ENCODE assay signal across 30 cellular contexts in the genomic region with DNA sequence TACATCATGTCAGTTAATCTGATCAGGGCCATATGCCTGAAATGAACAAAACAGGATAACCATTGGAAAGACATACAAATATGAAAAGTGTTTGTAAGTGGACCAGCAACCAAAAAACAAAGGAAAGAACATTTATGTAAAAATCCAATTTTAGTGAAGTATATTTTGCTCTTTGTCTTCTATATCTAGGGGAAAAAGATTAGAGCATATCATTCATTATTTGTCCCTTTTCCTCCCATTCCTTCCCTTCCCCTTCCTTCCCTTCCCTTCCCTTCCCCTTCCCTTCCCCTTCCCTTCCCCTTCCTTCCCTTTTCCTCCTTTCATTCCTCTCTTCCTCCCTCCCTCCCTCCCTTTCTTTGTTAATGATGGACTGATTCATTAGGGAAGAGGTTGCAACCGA. TPM values are rescaled to one million over a fixed set of nuclear protein-coding genes. Genes with fewer than 3 reads are reported as not detected.
DNase-seq lines count a peak whose midpoint lies in the region; ATAC-seq, FAIRE-seq and TF ChIP-seq lines count a peak whose summit lies in the region.
"Had no signal": no experiment of that assay in that cellular context is flagged by ENCODE, and none has a peak within 500 bp of the region (broad histone marks: within the 10 kb centered on the region; RNA-seq: fewer than 3 reads in every experiment).

No MANE protein-coding gene starts in this region.

- H3K56ac ChIP-seq in H1 (replicated peaks; ENCODE audit: insufficient read length, low read depth, low read length), result no peak overlapping the region

- no peak overlapping the region for H4K5ac ChIP-seq in H1 (ENCODE audit: insufficient read length, low read depth, low read length)

- H2BK15ac ChIP-seq in H1 (ENCODE audit: low read length), result no peak overlapping the region

- no peaks in the 10 kb centered on the region for H3K9me1 ChIP-seq in K562 (ENCODE audit: control insufficient read depth, insufficient read depth, low read length)

- H3K9me3 ChIP-seq in K562 (replicated peaks; ENCODE audit: control insufficient read depth, insufficient read depth, low read depth, low read length), result no peaks in the 10 kb centered on the region
- no peaks in the 10 kb centered on the region for H3K9me3 ChIP-seq in H1 (ENCODE audit: insufficient read depth in 2 of 2, low read depth in 1 of 2, low read length in 1 of 2)
- no peaks in the 10 kb centered on the region for H3K9me3 ChIP-seq in neural progenitor cell (ENCODE audit: low read depth)
- H3K9me3 ChIP-seq: BE2C, BLaER1 had no signal

- H3K36me3 Mint-ChIP-seq in neural progenitor cell, result no peaks in the 10 kb centered on the region
- H3K36me3 Mint-ChIP-seq: CD14-positive monocyte; CD4-positive, alpha-beta memory T cell had no signal

- H2BK120ac ChIP-seq in H1 (replicated peaks; ENCODE audit: low read depth, low read length), result no peak overlapping the region

- CTCF ChIA-PET in K562 (lab: Yijun Ruan, JAX; ENCODE audit: low intra/inter-chr PET ratio) (no interaction called here), H1 (lab: Charles Lee; ENCODE audit: partially characterized antibody) (interaction anchor here (0.8 to 3.1 kb wide), 5 partner anchors 9 to 41 kb away, joined by 3 to 13 read pairs (median 3); no protein-coding TSS in a partner anchor)

- no peaks in the 10 kb centered on the region; a peak in 1 of 5 replicates for H3K4me1 ChIP-seq in K562 (replicated peaks in 1 of 2; ENCODE audit: control insufficient read depth in 2 of 2, insufficient read depth in 2 of 2, low read length in 2 of 2)
- H3K4me1 ChIP-seq in H1 (replicated peaks in 1 of 4; ENCODE audit: control insufficient read depth in 3 of 4, insufficient read depth in 4 of 4, low read length in 3 of 4), result peaks cover 0 to 7% (median 3%) of the 10 kb centered on the region in 4 experiments; a peak in 2 of 7 replicates
- H3K4me1 ChIP-seq in neural progenitor cell, result peaks cover 14% of the 10 kb centered on the region
- H3K4me1 ChIP-seq: BE2C, BLaER1 had no signal

- peaks cover 12% of the 10 kb centered on the region for H3F3A ChIP-seq in neural progenitor cell (ENCODE audit: low read depth)

- no peak overlapping the region for H3K14ac ChIP-seq in H1 (ENCODE audit: insufficient read length)

- intact Hi-C loops in K562 (cut with micrococcal nuclease), result no loop called here

- no peak overlapping the region for H4K91ac ChIP-seq in H1 (replicated peaks; ENCODE audit: insufficient read length, low read length)

- no peak for ATAC-seq in K562
- no peak for ATAC-seq in GM18870 (IDR thresholded peaks at IDR 0.05; ENCODE audit: unreplicated experiment)
- ATAC-seq: GM12878 had no signal

- H3K4me2 ChIP-seq in K562 (ENCODE audit: insufficient read depth, low read length) (no peak overlapping the region), H1 (ENCODE audit: insufficient read depth in 1 of 2, low read depth in 2 of 2, low read length in 2 of 2) (no peak overlapping the region), neural progenitor cell (no peak overlapping the region)
- H3K4me2 ChIP-seq: BLaER1 had no signal

- H2BK12ac ChIP-seq in H1 (ENCODE audit: low read depth, low read length), result no peak overlapping the region

- H4K20me1 ChIP-seq in K562 (replicated peaks; ENCODE audit: control insufficient read depth, insufficient read depth, low read length) (no peaks in the 10 kb centered on the region), H1 (replicated peaks in 1 of 2; ENCODE audit: control insufficient read depth in 1 of 2, insufficient read depth in 2 of 2, low read length in 2 of 2) (no peaks in the 10 kb centered on the region), neural progenitor cell (ENCODE audit: low read depth) (no peaks in the 10 kb centered on the region)
- H4K20me1 ChIP-seq: BLaER1 had no signal

- H3K18ac ChIP-seq in H1 (ENCODE audit: extremely low read depth, low read length), result no peak overlapping the region

- TF ChIP-seq RAD21 in K562 (CRISPR knock-in tag; conservative IDR thresholded peaks at IDR 0.05 in 1 of 2, IDR thresholded peaks at IDR 0.05 in 1 of 2) (no peak), H1 (IDR thresholded peaks at IDR 0.05 in 1 of 2, conservative IDR thresholded peaks at IDR 0.05 in 1 of 2; ENCODE audit: low read depth in 2 of 2, low read length in 2 of 2) (no peak)

- no peak overlapping the region for H2BK5ac ChIP-seq in H1 (ENCODE audit: low read depth, low read length)

- H4K8ac ChIP-seq in H1 (ENCODE audit: extremely low read depth, insufficient read depth, low read length), result no peak overlapping the region

- in situ Hi-C loops in K562 (cut with MboI), result loop anchor here (10.0 kb wide), 1 partner anchor 409 kb away; no protein-coding TSS in a partner anchor

- no peak overlapping the region for H3K4ac ChIP-seq in H1 (replicated peaks; ENCODE audit: insufficient read length, low read depth, low read length)

- H3K9ac ChIP-seq in K562 (ENCODE audit: insufficient read depth in 1 of 2, low read depth in 2 of 2, low read length in 2 of 2), result no peak overlapping the region
- H3K9ac ChIP-seq in H1 (replicated peaks in 1 of 4; ENCODE audit: extremely low read depth in 1 of 4, low read depth in 3 of 4, low read length in 3 of 4), result no peak overlapping the region
- H3K9ac ChIP-seq in neural progenitor cell, result no peak overlapping the region
- H3K9ac ChIP-seq: BLaER1 had no signal

- no CpG with 5 or more reads among the region's 1 CpG for WGBS in K562 (ENCODE audit: insufficient coverage, low coverage, missing lambda C conversion rate)
- WGBS in H1 (ENCODE audit: extremely low coverage in 1 of 2, insufficient coverage in 1 of 2, insufficient read length in 1 of 2, insufficient replicate concordance in 2 of 2, low coverage in 1 of 2, low lambda C conversion rate in 2 of 2, missing lambda C conversion rate in 1 of 2), 2 experiments, result 88% methylated on average over 1 of the region's 1 CpG; no CpG with 5 or more reads in 1 of the 2 experiments

- no peak overlapping the region for H3K27ac Mint-ChIP-seq in neural progenitor cell
- H3K27ac Mint-ChIP-seq: CD14-positive monocyte; CD4-positive, alpha-beta memory T cell; CD4-positive, CD25-positive, alpha-beta regulatory T cell; CD8-positive, alpha-beta memory T cell had no signal

- DNase-seq in K562 (ENCODE audit: extremely low read depth in 1 of 4, low spot score in 3 of 4) (no peak), H1 (ENCODE audit: low read depth in 1 of 2, low spot score in 2 of 2) (no peak), neural progenitor cell (ENCODE audit: low spot score) (no peak)
- DNase-seq: 8988T; ACHN; BE2C; C1 segment of cervical spinal cord; CD4-positive, alpha-beta memory T cell; CD4-positive, CD25-positive, alpha-beta regulatory T cell; CD8-positive, alpha-beta memory T cell; COR-L47; DMS 273 treated with DMSO at 0.1 percent for 48 hours; DMS153; DMS53; DMS79; DND-41; EL; GDM1 had no signal

- H3K27me3 ChIP-seq in K562 (ENCODE audit: control insufficient read depth in 2 of 2, insufficient read depth in 2 of 2, low read length in 2 of 2), result no peaks in the 10 kb centered on the region
- no peaks in the 10 kb centered on the region for H3K27me3 ChIP-seq in H1 (replicated peaks in 1 of 4; ENCODE audit: control insufficient read depth in 3 of 4, extremely low read depth in 1 of 4, insufficient read depth in 3 of 4, low read length in 3 of 4)
- H3K27me3 ChIP-seq in neural progenitor cell, result no peaks in the 10 kb centered on the region
- H3K27me3 ChIP-seq: BE2C, BLaER1 had no signal

- POLR2A ChIA-PET in K562 (lab: Yijun Ruan, JAX), result interaction anchor here (0.8 to 1.2 kb wide), 2 partner anchors 9 to 48 kb away, joined by 4 read pairs; no protein-coding TSS in a partner anchor
- POLR2A ChIA-PET in H1 (lab: Charles Lee; ENCODE audit: partially characterized antibody), result no interaction called here

- no peaks in the 10 kb centered on the region for H3K79me2 ChIP-seq in K562 (ENCODE audit: control insufficient read depth, insufficient read depth, low read length)
- no peaks in the 10 kb centered on the region for H3K79me2 ChIP-seq in H1 (ENCODE audit: control insufficient read depth in 1 of 2, insufficient read depth in 2 of 2, low read length in 2 of 2)
- H3K79me2 ChIP-seq in neural progenitor cell (ENCODE audit: low read depth), result no peaks in the 10 kb centered on the region

- H3K23me2 ChIP-seq in H1 (ENCODE audit: low read depth, low read length), result no peaks in the 10 kb centered on the region

- H3K9me3 Mint-ChIP-seq in neural progenitor cell, result no peaks in the 10 kb centered on the region
- H3K9me3 Mint-ChIP-seq: CD8-positive, alpha-beta memory T cell had no signal

- no peaks in the 10 kb centered on the region for H3K79me1 ChIP-seq in H1 (ENCODE audit: low read depth, low read length)

- TF ChIP-seq CTCF in K562 (IDR thresholded peaks at IDR 0.05 in 2 of 3, conservative IDR thresholded peaks at IDR 0.05 in 1 of 3; ENCODE audit: insufficient read depth in 2 of 3, low read depth in 1 of 3, low read length in 3 of 3), result no peak
- TF ChIP-seq CTCF in H1 (IDR thresholded peaks at IDR 0.05; ENCODE audit: control extremely low read depth in 1 of 3, insufficient read depth in 1 of 3, low read depth in 1 of 3, low read length in 3 of 3), result no peak
- no peak for TF ChIP-seq CTCF in neural progenitor cell (IDR thresholded peaks at IDR 0.05)

- TF ChIP-seq EP300 in K562 (IDR thresholded peaks at IDR 0.05; ENCODE audit: low read length) (no peak), H1 (IDR thresholded peaks at IDR 0.05; ENCODE audit: borderline replicate concordance in 1 of 2, low read depth in 2 of 2, low read length in 2 of 2) (no peak)

- H3K27ac ChIP-seq in K562 (ENCODE audit: extremely low read depth, low read depth, low read length), result no peak overlapping the region
- H3K27ac ChIP-seq in H1 (ENCODE audit: low read depth, low read length), result no peak overlapping the region
- H3K27ac ChIP-seq in neural progenitor cell, result no peak overlapping the region
- H3K27ac ChIP-seq: BLaER1 had no signal

- no peak overlapping the region for H3K23ac ChIP-seq in H1 (ENCODE audit: insufficient read length)

- H3K4me3 ChIP-seq in K562, result no peak overlapping the region
- H3K4me3 ChIP-seq in H1 (ENCODE audit: extremely low read depth in 1 of 4, insufficient read depth in 2 of 4, low read depth in 3 of 4, low read length in 4 of 4), result no peak overlapping the region
- no peak overlapping the region for H3K4me3 ChIP-seq in neural progenitor cell
- H3K4me3 ChIP-seq: BLaER1, GM12878 had no signal

- TF ChIP-seq POLR2A in K562 (conservative IDR thresholded peaks at IDR 0.05), result no peak
- TF ChIP-seq POLR2A in H1 (IDR thresholded peaks at IDR 0.05; ENCODE audit: control extremely low read depth in 1 of 2, low read depth in 2 of 2, low read length in 2 of 2), result no peak

- 0 out of 2 replicates have a peak overlapping the region, but pooled peaks have one; percentile 57 for H2AK5ac ChIP-seq in H1 (ENCODE audit: low read depth, low read length)

- no peaks in the 10 kb centered on the region for H3K27me3 Mint-ChIP-seq in neural progenitor cell (ENCODE audit: insufficient read depth, low read depth)
- H3K27me3 Mint-ChIP-seq: CD4-positive, alpha-beta memory T cell; CD4-positive, CD25-positive, alpha-beta regulatory T cell; CD8-positive, alpha-beta memory T cell had no signal

- no peaks in the 10 kb centered on the region for H3K36me3 ChIP-seq in K562 (ENCODE audit: control insufficient read depth, insufficient read depth, low read length)
- no peaks in the 10 kb centered on the region for H3K36me3 ChIP-seq in H1 (ENCODE audit: control insufficient read depth in 2 of 4, insufficient read depth in 4 of 4, low read length in 3 of 4)
- no peaks in the 10 kb centered on the region for H3K36me3 ChIP-seq in neural progenitor cell
- H3K36me3 ChIP-seq: BE2C, BLaER1 had no signal

- peaks cover 14% of the 10 kb centered on the region for H3K4me1 Mint-ChIP-seq in neural progenitor cell
- H3K4me1 Mint-ChIP-seq: CD14-positive monocyte; CD4-positive, alpha-beta memory T cell; CD4-positive, CD25-positive, alpha-beta regulatory T cell had no signal

- no TSS peak for BruUV-seq in K562 (replicated peaks; lab: Mats Ljungman, UMichigan)

- no peak overlapping the region for H2BK20ac ChIP-seq in H1 (ENCODE audit: low read length)

- H2AFZ ChIP-seq in K562 (ENCODE audit: low read depth, low read length) (no peak overlapping the region), H1 (ENCODE audit: low read length) (no peak overlapping the region), neural progenitor cell (replicated peaks) (no peak overlapping the region)

- FAIRE-seq in K562 (lab: Jason Lieb, UNC) (no peak), H1 (lab: Jason Lieb, UNC) (no peak)
- FAIRE-seq: A204.1, GM12878, GM12892, GM18507, GM19239 had no signal

- no peak overlapping the region for H3K4me3 Mint-ChIP-seq in neural progenitor cell
- H3K4me3 Mint-ChIP-seq: CD14-positive monocyte; CD4-positive, CD25-positive, alpha-beta regulatory T cell; CD8-positive, alpha-beta memory T cell had no signal

RNA-seq across cellular contexts. Expression of a gene that starts 1.8 kb away (rescaled TPM):
- not detected in 2 replicates for total RNA-seq in K562 (2011; cell fraction: chromatin; rRNA removed; ENCODE audit: low replicate concordance)
- total RNA-seq in K562 (2011; cell fraction: nucleolus; rRNA removed), result not detected in 2 replicates
- not detected in 2 replicates for total RNA-seq in K562 (2011; cell fraction: nucleoplasm; rRNA removed)
- total RNA-seq in K562 (2014; rRNA removed), result not detected in 2 replicates
- not detected in 2 replicates for total RNA-seq in K562 (2014; rRNA removed; fragmentation: Illumina TruSeq; extraction: Trizol)
- total RNA-seq in K562 (2015; rRNA removed; fragmentation: Illumina TruSeq; extraction: Trizol), result not detected in 2 replicates
- not detected in 2 replicates for total RNA-seq in K562 (2021)
- polyA plus RNA-seq in K562 (2011; rRNA removed), result not detected in 2 replicates
- not detected in 2 replicates for polyA plus RNA-seq in K562 (2011; cell fraction: cytosol; rRNA removed)
- polyA plus RNA-seq in K562 (2011; cell fraction: nucleus; rRNA removed), result not detected in 2 replicates
- polyA plus RNA-seq in K562 (2012), result 0.17 and 0.25 TPM in 2 replicates
- not detected in 2 replicates for polyA plus RNA-seq in K562 (2014; fragmentation: Illumina TruSeq; extraction: Trizol)
- polyA plus RNA-seq in K562 (2014; fragmentation: Nextera tagmentation; extraction: Ambion mirVana), result under 1 TPM; 0.06 to 0.13 TPM
- not detected in 2 replicates for polyA plus RNA-seq in K562 (2014; rRNA removed)
- not detected in 2 replicates for polyA minus RNA-seq in K562 (2011; rRNA and poly(A)+ RNA removed)
- polyA minus RNA-seq in K562 (2011; cell fraction: cytosol; rRNA and poly(A)+ RNA removed), result not detected in 2 replicates
- not detected in 2 replicates for polyA minus RNA-seq in K562 (2011; cell fraction: nucleus; rRNA and poly(A)+ RNA removed)
- not detected in 2 replicates for total RNA-seq in H1 (2021; fragmentation: NEBNext Ultra II Directional; extraction: Animal tissue kit (Norgen Biotek cat#: 25700))
- polyA plus RNA-seq in H1 (2011; rRNA removed), result not detected in 2 replicates
- not detected for polyA plus RNA-seq in H1 (2011; cell fraction: cytosol; rRNA removed)
- polyA plus RNA-seq in H1 (2011; cell fraction: nucleus; rRNA removed), result not detected
- 0.08 to 0.15 TPM in 2 of 4 replicates, not detected in the others for polyA plus RNA-seq in H1 (2012, experiment 1 of 2)
- polyA plus RNA-seq in H1 (2012, experiment 2 of 2), result not detected
- polyA plus RNA-seq in H1 (2013, experiment 1 of 2), result not detected
- not detected for polyA plus RNA-seq in H1 (2013, experiment 2 of 2)
- not detected in 2 replicates for polyA minus RNA-seq in H1 (2011; rRNA and poly(A)+ RNA removed)
- polyA minus RNA-seq in H1 (2011; cell fraction: cytosol; rRNA and poly(A)+ RNA removed), result not detected
- polyA minus RNA-seq in H1 (2011; cell fraction: nucleus; rRNA and poly(A)+ RNA removed), result not detected
- total RNA-seq in neural progenitor cell (ENCODE audit: low replicate concordance), result not detected in 2 replicates
- total RNA-seq: A673; CD4-positive, alpha-beta memory T cell; CD4-positive, CD25-positive, alpha-beta regulatory T cell; CD8-positive, alpha-beta memory T cell; Daoy; G401; GM12878 had no signal
- polyA plus RNA-seq: AG04450; CD14-positive monocyte; CD4-positive, alpha-beta memory T cell; CD8-positive, alpha-beta memory T cell had no signal

RNA-seq across cellular contexts. Expression of a gene that starts 55.0 kb away (rescaled TPM):
- 163 and 411 TPM in 2 replicates for total RNA-seq in K562 (2011; cell fraction: chromatin; rRNA removed; ENCODE audit: low replicate concordance)
- total RNA-seq in K562 (2011; cell fraction: nucleolus; rRNA removed), result 67.7 and 84.2 TPM in 2 replicates
- 91.1 and 113 TPM in 2 replicates for total RNA-seq in K562 (2011; cell fraction: nucleoplasm; rRNA removed)
- total RNA-seq in K562 (2014; rRNA removed) (51.5 and 102 TPM in 2 replicates), K562 (2014; rRNA removed; fragmentation: Illumina TruSeq; extraction: Trizol) (135 and 170 TPM in 2 replicates), K562 (2015; rRNA removed; fragmentation: Illumina TruSeq; extraction: Trizol) (94.6 and 96.0 TPM in 2 replicates), K562 (2021) (130 and 132 TPM in 2 replicates), neural progenitor cell (ENCODE audit: low replicate concordance) (120 and 162 TPM in 2 replicates)
- polyA plus RNA-seq in K562 (2011; rRNA removed) (109 and 139 TPM in 2 replicates), K562 (2014; fragmentation: Illumina TruSeq; extraction: Trizol) (73.2 and 86.6 TPM in 2 replicates), K562 (2014; fragmentation: Nextera tagmentation; extraction: Ambion mirVana) (10 to 100 TPM; 22.9 to 30.1 TPM), K562 (2014; rRNA removed) (39.8 and 42.8 TPM in 2 replicates), H1 (2011; rRNA removed) (14.7 and 17.4 TPM in 2 replicates)
- polyA plus RNA-seq in K562 (2011; cell fraction: cytosol; rRNA removed), result 24.6 and 47.1 TPM in 2 replicates
- polyA plus RNA-seq in K562 (2011; cell fraction: nucleus; rRNA removed), result 96.1 and 134 TPM in 2 replicates
- polyA plus RNA-seq in K562 (2012), result 34.3 and 69.1 TPM in 2 replicates
- polyA minus RNA-seq in K562 (2011; rRNA and poly(A)+ RNA removed), result 750 and 759 TPM in 2 replicates
- 145 and 199 TPM in 2 replicates for polyA minus RNA-seq in K562 (2011; cell fraction: cytosol; rRNA and poly(A)+ RNA removed)
- polyA minus RNA-seq in K562 (2011; cell fraction: nucleus; rRNA and poly(A)+ RNA removed), result 123 and 152 TPM in 2 replicates
- total RNA-seq in H1 (2021; fragmentation: NEBNext Ultra II Directional; extraction: Animal tissue kit (Norgen Biotek cat#: 25700)), result 74.3 and 78.0 TPM in 2 replicates
- 33.5 TPM for polyA plus RNA-seq in H1 (2011; cell fraction: cytosol; rRNA removed)
- polyA plus RNA-seq in H1 (2011; cell fraction: nucleus; rRNA removed), result 9.6 TPM
- 26.0 to 46.1 TPM (median 36.2 TPM) in 4 replicates for polyA plus RNA-seq in H1 (2012, experiment 1 of 2)
- 0.60 TPM for polyA plus RNA-seq in H1 (2012, experiment 2 of 2)
- polyA plus RNA-seq in H1 (2013, experiment 1 of 2), result 31.8 TPM
- 31.1 TPM for polyA plus RNA-seq in H1 (2013, experiment 2 of 2)
- 101 and 126 TPM in 2 replicates for polyA minus RNA-seq in H1 (2011; rRNA and poly(A)+ RNA removed)
- 69.3 TPM for polyA minus RNA-seq in H1 (2011; cell fraction: cytosol; rRNA and poly(A)+ RNA removed)
- polyA minus RNA-seq in H1 (2011; cell fraction: nucleus; rRNA and poly(A)+ RNA removed), result 48.6 TPM
